Comparison of ENCODE assay signal across 8 cellular contexts in the genomic region with DNA sequence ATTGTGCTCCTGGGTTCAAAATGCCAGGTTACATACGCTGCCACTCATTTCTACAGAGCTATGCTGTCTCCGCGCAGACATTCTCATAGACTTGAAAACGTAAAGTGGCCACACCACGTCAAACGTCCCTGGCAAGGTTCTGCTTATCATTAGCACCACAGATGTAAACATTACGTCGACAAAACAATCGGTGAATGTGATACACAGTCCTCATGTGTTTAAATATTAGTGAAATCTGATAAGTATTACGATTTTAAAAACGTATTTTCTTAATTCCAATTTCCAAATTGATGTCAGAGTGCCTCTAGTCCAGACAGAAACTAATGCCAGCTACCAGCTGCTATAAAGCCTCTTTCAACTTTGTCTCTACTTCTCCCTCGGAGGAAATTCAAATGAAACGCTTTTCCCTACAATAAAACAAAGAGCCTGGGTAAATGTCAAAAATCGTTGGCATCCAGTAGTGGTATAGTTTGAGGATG. TPM values are rescaled to one million over a fixed set of nuclear protein-coding genes. Genes with fewer than 3 reads are reported as not detected.
DNase-seq lines count a peak whose midpoint lies in the region; ATAC-seq lines count a peak whose summit lies in the region.

No MANE protein-coding gene starts in this region.

- peak overlapping the region; percentile 79 for H2AFZ ChIP-seq in trophoblast cell (ENCODE audit: insufficient read depth, low read length, poor library complexity)

- H3K79me1 ChIP-seq in trophoblast cell (ENCODE audit: low read length) = peaks cover 12% of the 10 kb centered on the region

- no peak overlapping the region for H3K27ac ChIP-seq in trophoblast cell (ENCODE audit: low read depth, low read length)

- H2BK5ac ChIP-seq in trophoblast cell (ENCODE audit: low read depth, low read length, poor library complexity) = peak overlapping the region; percentile 86

- H3K4ac ChIP-seq in trophoblast cell (ENCODE audit: low read depth, low read length) = peak overlapping the region; percentile 82

- no peak overlapping the region for H4K91ac ChIP-seq in trophoblast cell (ENCODE audit: low read depth, low read length)

- peaks cover 34% of the 10 kb centered on the region for H3K4me1 Mint-ChIP-seq in activated T-helper 17 cell treated with anti-CD3 and anti-CD28 coated beads, Interleukin-2, amount 50 U/mL, for 72 hours

- no peak overlapping the region for H3K18ac ChIP-seq in trophoblast cell (ENCODE audit: low read length)

- peak overlapping the region; percentile 94 for H3K4me3 Mint-ChIP-seq in activated T-helper 17 cell treated with anti-CD3 and anti-CD28 coated beads, Interleukin-2, amount 50 U/mL, for 72 hours

- DNase-seq in NCI-H524 (lab: John Stamatoyannopoulos, UW) = peak; percentile 27 to 28
- DNase-seq in NCI-H524 treated with DMSO at 0.1 percent for 48 hours (lab: John Stamatoyannopoulos, UW) = no peak
- peak; percentile 55 for DNase-seq in NCI-H748 (lab: John Stamatoyannopoulos, UW; ENCODE audit: unreplicated experiment)
- peak; percentile 39 for DNase-seq in glomerular endothelial cell (ENCODE audit: extremely low read depth, low read depth, low spot score)
- DNase-seq in trophoblast cell = peak; percentile 35 to 67

- H3K4me1 ChIP-seq in trophoblast cell (ENCODE audit: control insufficient read depth in 1 of 2, insufficient read depth in 2 of 2, low read length in 2 of 2) = peaks cover 0 to 3% of the 10 kb centered on the region in 2 experiments

- peaks cover 62% of the 10 kb centered on the region for H3K36me3 Mint-ChIP-seq in activated T-helper 17 cell treated with anti-CD3 and anti-CD28 coated beads, Interleukin-2, amount 50 U/mL, for 72 hours (ENCODE audit: low read depth)

- no peak overlapping the region for H4K12ac ChIP-seq in trophoblast cell (ENCODE audit: low read depth, low read length)

- peak overlapping the region; percentile 95 for H3K27ac Mint-ChIP-seq in activated T-helper 17 cell treated with anti-CD3 and anti-CD28 coated beads, Interleukin-2, amount 50 U/mL, for 72 hours

- no peaks in the 10 kb centered on the region for H3K36me3 ChIP-seq in trophoblast cell (ENCODE audit: control insufficient read depth in 1 of 2, insufficient read depth in 2 of 2, low read length in 2 of 2)

- no peak overlapping the region for H2BK120ac ChIP-seq in trophoblast cell (ENCODE audit: insufficient read depth, low read length, poor library complexity)

- H3K14ac ChIP-seq in trophoblast cell (ENCODE audit: low read length) = peak overlapping the region; percentile 97

- H3K4me3 ChIP-seq in trophoblast cell (ENCODE audit: low read depth, low read length) = peak overlapping the region; percentile 98

- H4K8ac ChIP-seq in trophoblast cell (ENCODE audit: low read depth, low read length) = no peak overlapping the region

- H2BK12ac ChIP-seq in trophoblast cell (ENCODE audit: low read length) = no peak overlapping the region

- H3K79me2 ChIP-seq in trophoblast cell (ENCODE audit: control insufficient read depth, insufficient read depth, low read length, poor library complexity) = peaks cover 10% of the 10 kb centered on the region

- H3K23ac ChIP-seq in trophoblast cell (ENCODE audit: low read length) = no peak overlapping the region

- peak overlapping the region; percentile 92 for H3K9ac ChIP-seq in trophoblast cell (ENCODE audit: low read length)

- no peaks in the 10 kb centered on the region for H3K9me3 Mint-ChIP-seq in activated T-helper 17 cell treated with anti-CD3 and anti-CD28 coated beads, Interleukin-2, amount 50 U/mL, for 72 hours

- H2AK5ac ChIP-seq in trophoblast cell (ENCODE audit: low read length) = no peak overlapping the region

- H3K4me2 ChIP-seq in trophoblast cell (ENCODE audit: low read length) = peak overlapping the region; percentile 83

- H3K27me3 Mint-ChIP-seq in activated T-helper 17 cell treated with anti-CD3 and anti-CD28 coated beads, Interleukin-2, amount 50 U/mL, for 72 hours = no peaks in the 10 kb centered on the region

- no CpG with 5 or more reads among the region's 14 CpGs for WGBS in trophoblast cell (ENCODE audit: extremely low coverage, insufficient coverage, insufficient read length)

- H3K27me3 ChIP-seq in trophoblast cell (ENCODE audit: insufficient read depth, low read length) = no peaks in the 10 kb centered on the region

- no peaks in the 10 kb centered on the region for H3K9me3 ChIP-seq in trophoblast cell (ENCODE audit: insufficient read depth, low read depth, low read length)

- peak; percentile 21 for ATAC-seq in HG02840 (IDR thresholded peaks at IDR 0.05; ENCODE audit: low FRiP score, unreplicated experiment)
- peak; percentile 41 for ATAC-seq in activated T-helper 17 cell treated with anti-CD3 and anti-CD28 coated beads, Interleukin-2, amount 50 U/mL, for 72 hours (replicated peaks)
- ATAC-seq in esophagus mucosa = no peak

RNA-seq across cellular contexts. Expression of gene STK17B, which starts 1.1 kb away (rescaled TPM):
- total RNA-seq in activated T-helper 17 cell treated with anti-CD3 and anti-CD28 coated beads, Interleukin-2, amount 50 U/mL, for 72 hours = 100 to 1,000 TPM; 168 to 190 TPM
- total RNA-seq in glomerular endothelial cell = 4.1 and 9.2 TPM in 2 replicates
- 14.5 and 15.1 TPM in 2 replicates for polyA plus RNA-seq in trophoblast cell (2013)
- total RNA-seq in esophagus mucosa = 11.0 TPM

Comparison
In these comparisons a context has a peak if more than half of its experiments do, and no peak if none do; other contexts are left out.
1. RNA of gene STK17B, which starts 1.1 kb away (total RNA-seq): 168 to 190 TPM in activated T-helper 17 cell treated with anti-CD3 and anti-CD28 coated beads, Interleukin-2, amount 50 U/mL, for 72 hours; 11.0 TPM in esophagus mucosa (single experiment) and 4.1 to 9.2 TPM in glomerular endothelial cell; every median in the first group is over 10 times any median in the second.